Comparison of ENCODE assay signal across 31 cellular contexts in the genomic region with DNA sequence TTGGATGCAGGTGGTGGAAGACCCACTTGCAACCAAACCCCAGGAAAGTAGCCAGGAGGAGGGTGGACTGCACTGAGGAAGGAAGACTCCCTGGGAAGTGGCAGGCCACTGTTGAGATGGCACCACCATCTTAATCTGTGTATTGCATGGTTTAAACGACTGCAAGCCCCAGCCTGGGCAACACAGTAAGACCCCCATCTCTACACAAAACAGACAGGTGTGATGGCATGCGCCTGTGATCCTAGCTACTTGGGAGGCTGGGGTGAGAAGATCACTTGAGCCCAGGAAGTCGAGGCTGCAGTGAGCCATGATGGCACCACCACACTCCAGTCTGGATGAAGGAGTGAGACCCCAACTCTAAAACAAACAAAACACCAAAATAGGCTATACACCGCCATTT. TPM values are rescaled to one million over a fixed set of nuclear protein-coding genes. Genes with fewer than 3 reads are reported as not detected.
"Had no signal": no experiment of that assay in that cellular context is flagged by ENCODE, and none has a peak within 500 bp of the region (broad histone marks: within the 10 kb centered on the region; RNA-seq: fewer than 3 reads in every experiment).

No MANE protein-coding gene starts in this region.

- FAIRE-seq: endometrium, islet of Langerhans had no signal

- H2AFZ ChIP-seq: parathyroid adenoma had no signal

- H3K27me3 Mint-ChIP-seq: effector memory CD8-positive, alpha-beta T cell; natural killer cell treated with Interleukin-12 subunit alpha and Interleukin-12 subunit beta and Interleukin-15 and Interleukin-18, amount 100 ng/mL, for 72 hours; progenitor cell of endocrine pancreas; stimulated activated memory B cell treated with anti-CD40 and anti-IgM and Interleukin-4, amounts not matched to agents 10 μg/mL and 1 μg/mL and 100 μg/mL, for 72 hours; type B pancreatic cell had no signal

- H3K4me3 ChIP-seq: esophagus squamous epithelium, heart right ventricle, left lung, mucosa of descending colon, smooth muscle cell, testis, tibial artery had no signal

- H3K4me2 ChIP-seq: smooth muscle cell had no signal

- H3K4me1 ChIP-seq: parathyroid adenoma had no signal

- H3K79me2 ChIP-seq: parathyroid adenoma had no signal

- H3K27me3 ChIP-seq: esophagus squamous epithelium, heart right ventricle, left lung, testis, tibial artery had no signal

- ATAC-seq: heart right ventricle; left cardiac atrium; left lung; natural killer cell treated with Interleukin-12 subunit alpha and Interleukin-12 subunit beta and Interleukin-15 and Interleukin-18, amount 100 ng/mL, for 72 hours; sciatic nerve; stimulated activated memory B cell treated with anti-CD40 and anti-IgM and Interleukin-4, amounts not matched to agents 10 μg/mL and 1 μg/mL and 100 μg/mL, for 72 hours; stimulated activated naive CD8-positive, alpha-beta T cell treated with anti-CD3 and anti-CD28 coated beads, Interleukin-15, Interleukin-2, amounts not matched to agents 100 U/mL and 50 U/mL, for 24 hours had no signal

- DNase-seq: cortex of kidney; effector memory CD8-positive, alpha-beta T cell; erythroblast; esophagus squamous epithelium; foreskin melanocyte; glutamatergic neuron; heart right ventricle; hippocampal formation; left cardiac atrium; left lung; mesenchymal stem cell; naive B cell; stimulated activated CD4-positive, alpha-beta T cell treated with anti-CD3 and anti-CD28 coated beads, Interleukin-4, amount 100 ng/mL, for 4 hours; stimulated activated naive CD8-positive, alpha-beta T cell treated with anti-CD3 and anti-CD28 coated beads, Interleukin-15, Interleukin-2, amounts not matched to agents 100 U/mL and 50 U/mL, for 24 hours; substantia nigra; testis; tibial artery had no signal

- H3K4me1 Mint-ChIP-seq: mesothelial cell of epicardium, neural crest cell had no signal

- H3K27ac Mint-ChIP-seq: mesothelial cell of epicardium, progenitor cell of endocrine pancreas, type B pancreatic cell had no signal

- H3K9me3 Mint-ChIP-seq: effector memory CD8-positive, alpha-beta T cell; mesothelial cell of epicardium; naive B cell; natural killer cell treated with Interleukin-12 subunit alpha and Interleukin-12 subunit beta and Interleukin-15 and Interleukin-18, amount 100 ng/mL, for 72 hours; neural crest cell; stimulated activated memory B cell treated with anti-CD40 and anti-IgM and Interleukin-4, amounts not matched to agents 10 μg/mL and 1 μg/mL and 100 μg/mL, for 72 hours; type B pancreatic cell had no signal

- H3K27ac ChIP-seq: esophagus squamous epithelium, heart right ventricle, left lung, parathyroid adenoma, testis, tibial artery had no signal

- H3K9ac ChIP-seq: parathyroid adenoma had no signal

- H3K9me3 ChIP-seq: esophagus squamous epithelium, heart right ventricle, left lung, mucosa of descending colon, testis, tibial artery had no signal

- H3K4me3 Mint-ChIP-seq: mesothelial cell of epicardium, neural crest cell, type B pancreatic cell had no signal

RNA-seq across cellular contexts. Expression of a gene that starts 57.2 kb away (rescaled TPM):
- total RNA-seq: dermis microvascular lymphatic vessel endothelial cell, lung microvascular endothelial cell, smooth muscle cell had no signal
- polyA plus RNA-seq: smooth muscle cell had no signal
